In genomic region chr18:75730249-75730648, GRCh38 we compare ENCODE assay signal across 23 cellular contexts.
"Had no signal": no experiment of that assay in that cellular context is flagged by ENCODE, and none has a peak within 500 bp of the region (broad histone marks: within the 10 kb centered on the region; RNA-seq: fewer than 3 reads in every experiment).

No MANE protein-coding gene starts in this region.

- H3K36me3 ChIP-seq: colonic mucosa, esophagus muscularis mucosa, esophagus squamous epithelium, gastrocnemius medialis, gastroesophageal sphincter, heart left ventricle, heart right ventricle had no signal

- H3K27me3 ChIP-seq: colonic mucosa, esophagus squamous epithelium, foreskin keratinocyte, gastroesophageal sphincter had no signal

- H3K9me3 ChIP-seq: colonic mucosa, esophagus muscularis mucosa, esophagus squamous epithelium, gastrocnemius medialis, gastroesophageal sphincter, heart left ventricle, heart right ventricle had no signal

- H3K4me3 ChIP-seq: colonic mucosa, coronary artery, dorsolateral prefrontal cortex, esophagus muscularis mucosa, esophagus squamous epithelium, gastrocnemius medialis, gastroesophageal sphincter, heart left ventricle, heart right ventricle had no signal

- H3K27ac ChIP-seq: colonic mucosa, coronary artery, dorsolateral prefrontal cortex, epithelial cell of prostate, esophagus muscularis mucosa, esophagus squamous epithelium, foreskin keratinocyte, gastrocnemius medialis, gastroesophageal sphincter, heart left ventricle, heart right ventricle had no signal

- H3K4me1 ChIP-seq: colonic mucosa, esophagus muscularis mucosa, esophagus squamous epithelium, foreskin keratinocyte, gastrocnemius medialis, gastroesophageal sphincter, heart left ventricle, heart right ventricle had no signal

- DNase-seq: colonic mucosa; cortex of kidney; dermis blood vessel endothelial cell; dorsolateral prefrontal cortex; effector CD4-positive, alpha-beta T cell; effector CD8-positive, alpha-beta T cell; effector memory CD4-positive, alpha-beta T cell; effector memory CD8-positive, alpha-beta T cell; endodermal cell; erythroblast; esophagus squamous epithelium; foreskin fibroblast; foreskin keratinocyte; foreskin melanocyte; gastrocnemius medialis; glutamatergic neuron; head of caudate nucleus; heart left ventricle; heart right ventricle had no signal
